In the genomic region with DNA sequence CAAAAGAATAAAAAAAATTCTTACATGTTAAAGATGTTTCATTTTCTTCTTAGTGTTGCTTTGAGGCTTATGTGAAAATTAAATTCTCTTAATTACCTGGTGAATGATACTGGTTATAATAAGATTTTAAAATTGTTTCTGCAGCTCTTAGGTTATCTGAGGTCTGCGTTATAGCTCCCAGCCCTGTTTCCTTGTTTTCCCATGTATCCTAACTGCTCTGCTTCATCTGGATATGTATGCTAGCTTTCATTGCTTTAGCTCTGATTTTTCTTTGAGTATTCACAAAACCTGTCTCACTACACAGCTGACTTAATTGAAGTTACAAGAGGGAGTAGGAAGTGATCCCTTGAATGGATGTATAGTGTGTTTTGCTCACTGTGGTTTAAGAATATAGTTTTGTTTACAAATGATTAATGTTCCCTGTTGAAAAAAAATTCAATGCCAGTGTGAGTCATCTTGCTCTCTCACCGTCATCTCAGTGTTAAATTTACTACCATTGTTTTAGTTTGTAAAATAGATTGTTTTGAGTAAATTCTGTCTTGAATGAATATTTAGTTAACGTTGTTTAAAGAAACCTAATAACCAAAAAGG, we compare ENCODE assay signal across 12 cellular contexts. TPM values are rescaled to one million over a fixed set of nuclear protein-coding genes. Genes with fewer than 3 reads are reported as not detected.
A peak's percentile ranks its signal among the peaks of the same experiment; 100 is the strongest.
DNase-seq lines count a peak whose midpoint lies in the region; ATAC-seq, FAIRE-seq and TF ChIP-seq lines count a peak whose summit lies in the region.
"Had no signal": no experiment of that assay in that cellular context is flagged by ENCODE, and none has a peak within 500 bp of the region (broad histone marks: within the 10 kb centered on the region; RNA-seq: fewer than 3 reads in every experiment).

No MANE protein-coding gene starts in this region.

- no peak overlapping the region for H3K4me2 ChIP-seq in GM12878 (ENCODE audit: control insufficient read depth, insufficient read depth)

- H3K27ac Mint-ChIP-seq in Caco-2 (ENCODE audit: unreplicated experiment), result no peak overlapping the region
- H3K27ac Mint-ChIP-seq: stimulated activated memory B cell treated with anti-CD40 and anti-IgM and Interleukin-4, amounts not matched to agents 10 μg/mL and 1 μg/mL and 100 μg/mL, for 72 hours had no signal

- H3K27ac ChIP-seq in GM12878 (ENCODE audit: control insufficient read depth, insufficient read depth), result no peak overlapping the region

- no peak overlapping the region for H2AFZ ChIP-seq in GM12878 (ENCODE audit: control insufficient read depth, low read depth, low read length)

- no peak for TF ChIP-seq EP300 in GM12878 (IDR thresholded peaks at IDR 0.05; ENCODE audit: borderline replicate concordance in 1 of 2, control insufficient read depth in 1 of 2, low read depth in 2 of 2, low read length in 2 of 2)

- SMC1A ChIA-PET in GM12878 (lab: Charles Lee; ENCODE audit: uncharacterized antibody, unreplicated experiment), result interaction anchor here (0.6 to 1.2 kb wide), 4 partner anchors 9 to 104 kb away, joined by 3 to 5 read pairs (median 3); no protein-coding TSS in a partner anchor

- RAD21 ChIA-PET in GM12878 (lab: Charles Lee; ENCODE audit: unreplicated experiment), result interaction anchor here (0.7 to 3.2 kb wide), 3 partner anchors 12 to 980 kb away, joined by 3 to 11 read pairs (median 4); no protein-coding TSS in a partner anchor

- H3K36me3 Mint-ChIP-seq in Caco-2 (ENCODE audit: insufficient read depth, unreplicated experiment), result peaks cover 69% of the 10 kb centered on the region

- H3K4me3 Mint-ChIP-seq in Caco-2 (ENCODE audit: unreplicated experiment), result no peak overlapping the region
- H3K4me3 Mint-ChIP-seq: CD4-positive, CD25-positive, alpha-beta regulatory T cell; stimulated activated memory B cell treated with anti-CD40 and anti-IgM and Interleukin-4, amounts not matched to agents 10 μg/mL and 1 μg/mL and 100 μg/mL, for 72 hours had no signal

- H3K9me3 ChIP-seq in GM12878 (replicated peaks; ENCODE audit: control insufficient read depth, insufficient read depth, low read length) (no peaks in the 10 kb centered on the region), Caco-2 (no peaks in the 10 kb centered on the region)

- H3K27me3 ChIP-seq in GM12878 (replicated peaks in 1 of 2; ENCODE audit: control insufficient read depth in 2 of 2, insufficient read depth in 2 of 2, low read length in 1 of 2) (no peaks in the 10 kb centered on the region), H7 (ENCODE audit: control insufficient read depth, insufficient read depth, low read length) (no peaks in the 10 kb centered on the region), Caco-2 (replicated peaks; ENCODE audit: control insufficient read depth, insufficient read depth, low read length) (no peaks in the 10 kb centered on the region)

- no peak for TF ChIP-seq RAD21 in GM12878 (IDR thresholded peaks at IDR 0.05; ENCODE audit: insufficient read depth, low read depth, low read length)

- CTCF ChIA-PET in GM12878 (lab: Yijun Ruan, JAX), result interaction anchor here (1.1 to 3.2 kb wide), 3 partner anchors 10 to 110 kb away, joined by 3 to 28 read pairs (median 16); no protein-coding TSS in a partner anchor
- CTCF ChIA-PET in Caco-2 (lab: Charles Lee), result no interaction called here

- H3K27me3 Mint-ChIP-seq in Caco-2 (ENCODE audit: insufficient read depth, unreplicated experiment), result no peaks in the 10 kb centered on the region
- H3K27me3 Mint-ChIP-seq: CD4-positive, CD25-positive, alpha-beta regulatory T cell; stimulated activated memory B cell treated with anti-CD40 and anti-IgM and Interleukin-4, amounts not matched to agents 10 μg/mL and 1 μg/mL and 100 μg/mL, for 72 hours had no signal

- TF ChIP-seq CTCF in GM12878 (IDR thresholded peaks at IDR 0.05 in 2 of 3, conservative IDR thresholded peaks at IDR 0.05 in 1 of 3; ENCODE audit: control insufficient read depth in 2 of 3, extremely low read depth in 1 of 3, insufficient read depth in 1 of 3, low read depth in 3 of 3, low read length in 3 of 3) (no peak), Caco-2 (IDR thresholded peaks at IDR 0.05; ENCODE audit: insufficient read depth in 1 of 2, low read depth in 1 of 2, low read length in 1 of 2, severe bottlenecking in 1 of 2, unreplicated experiment in 1 of 2) (no peak)

- FAIRE-seq in GM12878 (lab: Jason Lieb, UNC), result peak; percentile 23

- POLR2A ChIA-PET in GM12878 (lab: Charles Lee) (interaction anchor here (0.6 kb wide), 4 partner anchors 23 to 530 kb away, joined by 3 to 5 read pairs (median 4); no protein-coding TSS in a partner anchor), Caco-2 (lab: Charles Lee) (no interaction called here)

- DNase-seq in Caki2 (ENCODE audit: low read depth) (peak; percentile 65), M059J (ENCODE audit: low read depth) (peak; percentile 74), GM12878 (ENCODE audit: low read depth, low spot score) (no peak), kidney tubule cell (ENCODE audit: low spot score) (peak; percentile 20), H7 (no peak), Caco-2 (no peak), mesenteric fat pad (ENCODE audit: low spot score) (no peak)
- DNase-seq in effector CD8-positive, alpha-beta T cell (lab: John Stamatoyannopoulos, UW), result no peak
- DNase-seq: CD4-positive, CD25-positive, alpha-beta regulatory T cell; nucleus accumbens; stimulated activated CD4-positive, alpha-beta T cell treated with anti-CD3 and anti-CD28 coated beads, Interleukin-1b, Interleukin-23, amount 100 ng/mL, for 48 hours had no signal

- no peaks in the 10 kb centered on the region for H3K9me3 Mint-ChIP-seq in Caco-2 (ENCODE audit: unreplicated experiment)
- H3K9me3 Mint-ChIP-seq: CD4-positive, CD25-positive, alpha-beta regulatory T cell; stimulated activated memory B cell treated with anti-CD40 and anti-IgM and Interleukin-4, amounts not matched to agents 10 μg/mL and 1 μg/mL and 100 μg/mL, for 72 hours had no signal

- H3K9ac ChIP-seq in GM12878 (ENCODE audit: control insufficient read depth, insufficient read depth, low read length), result no peak overlapping the region

- H3K36me3 ChIP-seq in GM12878 (ENCODE audit: control insufficient read depth in 2 of 2, insufficient read depth in 2 of 2, low read length in 1 of 2) (peaks cover 3 to 12% of the 10 kb centered on the region in 2 experiments; a peak in 3 of 4 replicates), H7 (replicated peaks; ENCODE audit: control insufficient read depth, insufficient read depth, low read length) (peaks cover 21% of the 10 kb centered on the region), Caco-2 (ENCODE audit: control insufficient read depth, insufficient read depth, low read length) (no peaks in the 10 kb centered on the region; the same call in 1 of the 2 replicates)

- no peaks in the 10 kb centered on the region for H3K4me1 ChIP-seq in GM12878 (ENCODE audit: control insufficient read depth, insufficient read depth, low read length)
- H3K4me1 ChIP-seq in Caco-2, result no peaks in the 10 kb centered on the region

- TF ChIP-seq POLR2A in GM12878 (IDR thresholded peaks at IDR 0.05; ENCODE audit: low read depth, low read length), result no peak

- ATAC-seq in GM12878, result peak; percentile 36; the same call in 1 of the 3 replicates
- ATAC-seq: stimulated activated memory B cell treated with anti-CD40 and anti-IgM and Interleukin-4, amounts not matched to agents 10 μg/mL and 1 μg/mL and 100 μg/mL, for 72 hours had no signal

- in situ Hi-C loops in Caki2 (cut with HindIII; ENCODE audit: low pct_unique_long_range_greater_than_20kb, low sequenced_read_pairs), result loop anchor here (25.0 kb wide), 1 partner anchor 404 kb away; no protein-coding TSS in a partner anchor
- in situ Hi-C loops in GM12878 (cut with MboI), result no loop called here

- no peak overlapping the region for H3K4me3 ChIP-seq in GM12878
- no peak overlapping the region for H3K4me3 ChIP-seq in H7 (ENCODE audit: insufficient read depth, low read depth, low read length)
- H3K4me3 ChIP-seq in Caco-2 (ENCODE audit: low read depth, low read length), result no peak overlapping the region

- WGBS in GM12878 (ENCODE audit: insufficient coverage, insufficient replicate concordance, low lambda C conversion rate, missing lambda C conversion rate), result 56% methylated on average over 3 of the region's 3 CpGs

- intact Hi-C loops in GM12878 (cut with micrococcal nuclease; ENCODE audit: unreplicated experiment) (no loop called here), Caco-2 (cut with micrococcal nuclease; ENCODE audit: unreplicated experiment) (no loop called here)

- BruUV-seq in GM12878 (replicated peaks; lab: Mats Ljungman, UMichigan) (no TSS peak), Caco-2 (replicated peaks; lab: Mats Ljungman, UMichigan) (no TSS peak)

- no peaks in the 10 kb centered on the region for H4K20me1 ChIP-seq in GM12878 (ENCODE audit: control insufficient read depth, insufficient read depth)

- no peaks in the 10 kb centered on the region for H3K4me1 Mint-ChIP-seq in Caco-2 (ENCODE audit: low read depth, unreplicated experiment)
- H3K4me1 Mint-ChIP-seq: stimulated activated memory B cell treated with anti-CD40 and anti-IgM and Interleukin-4, amounts not matched to agents 10 μg/mL and 1 μg/mL and 100 μg/mL, for 72 hours had no signal

- H3K79me2 ChIP-seq in GM12878 (ENCODE audit: control insufficient read depth, insufficient read depth, low read length), result no peaks in the 10 kb centered on the region

RNA-seq across cellular contexts. Expression of a gene that starts 26.8 kb away (rescaled TPM):
- total RNA-seq in Caki2 (2014; rRNA removed; shearing (Covaris generic); ENCODE audit: low replicate concordance), result 35.7 and 38.7 TPM in 2 replicates
- total RNA-seq in M059J (2014; rRNA removed; shearing (Covaris generic)), result 18.3 and 31.9 TPM in 2 replicates
- 337 TPM in 2 replicates for total RNA-seq in GM12878 (2013; cell fraction: nucleolus; rRNA removed)
- total RNA-seq in GM12878 (2014; rRNA removed), result 40.9 and 44.8 TPM in 2 replicates
- total RNA-seq in GM12878 (2014; rRNA removed; fragmentation: Illumina TruSeq; extraction: Trizol), result 71.1 and 75.7 TPM in 2 replicates
- 100 and 103 TPM in 2 replicates for total RNA-seq in GM12878 (2021)
- 45.7 TPM for polyA plus RNA-seq in GM12878 (2011; ENCODE audit: low read depth)
- polyA plus RNA-seq in GM12878 (2011; rRNA removed), result 72.7 and 82.5 TPM in 2 replicates
- polyA plus RNA-seq in GM12878 (2011; cell fraction: cytosol; rRNA removed), result 39.3 and 58.3 TPM in 2 replicates
- polyA plus RNA-seq in GM12878 (2011; cell fraction: nucleus; rRNA removed), result 98.8 and 103 TPM in 2 replicates
- polyA plus RNA-seq in GM12878 (2012), result 51.7 and 120 TPM in 2 replicates
- 65.0 and 71.3 TPM in 2 replicates for polyA plus RNA-seq in GM12878 (2014; fragmentation: Illumina TruSeq; extraction: Trizol)
- polyA plus RNA-seq in GM12878 (2014; fragmentation: Nextera tagmentation; extraction: Ambion mirVana), result 10 to 100 TPM; 45.9 to 49.2 TPM
- polyA plus RNA-seq in GM12878 (2014; rRNA removed), result 118 and 132 TPM in 2 replicates
- 100 to 1,000 TPM; 145 to 150 TPM for polyA plus RNA-seq in GM12878 (2016; fragmentation: Nextera tagmentation; extraction: Ambion mirVana)
- 73.1 and 84.5 TPM in 2 replicates for polyA minus RNA-seq in GM12878 (2011; rRNA and poly(A)+ RNA removed)
- 36.5 and 38.0 TPM in 2 replicates for polyA minus RNA-seq in GM12878 (2011; cell fraction: cytosol; rRNA and poly(A)+ RNA removed)
- 60.3 and 101 TPM in 2 replicates for polyA minus RNA-seq in GM12878 (2011; cell fraction: nucleus; rRNA and poly(A)+ RNA removed)
- total RNA-seq in H7 (2014; rRNA removed; shearing (Covaris generic)), result 38.0 and 51.5 TPM in 2 replicates
- total RNA-seq in Caco-2 (2022), result 118 and 124 TPM in 2 replicates
- 44.7 TPM for total RNA-seq in mesenteric fat pad

Comparison
In these comparisons a context has a peak if more than half of its experiments do, and no peak if none do; other contexts are left out.
1. DNase-seq: peak in Caki2 (single experiment), M059J (single experiment) and kidney tubule cell (single experiment); none in GM12878 (single experiment), H7 (single experiment), Caco-2 (0 of 2), effector CD8-positive, alpha-beta T cell (single experiment) and mesenteric fat pad (single experiment).